Comparison of ENCODE assay signal across 13 cellular contexts in genomic region chr16:10309271-10309932, GRCh38.
"Had no signal": no experiment of that assay in that cellular context is flagged by ENCODE, and none has a peak within 500 bp of the region (broad histone marks: within the 10 kb centered on the region; RNA-seq: fewer than 3 reads in every experiment).

No MANE protein-coding gene starts in this region.

- H3K27ac Mint-ChIP-seq: activated CD4-positive, alpha-beta T cell treated with anti-CD3 and anti-CD28 coated beads for 36 hours; naive thymus-derived CD4-positive, alpha-beta T cell had no signal

- H3K4me3 Mint-ChIP-seq: activated CD4-positive, alpha-beta T cell treated with anti-CD3 and anti-CD28 coated beads for 36 hours; naive thymus-derived CD4-positive, alpha-beta T cell had no signal

- H3K27ac ChIP-seq: body of pancreas, gastrocnemius medialis, left ventricle myocardium inferior, prostate gland, right atrium auricular region, thyroid gland had no signal

- H3K27me3 Mint-ChIP-seq: activated CD4-positive, alpha-beta T cell treated with anti-CD3 and anti-CD28 coated beads for 36 hours had no signal

- H3K4me1 ChIP-seq: gastrocnemius medialis, left ventricle myocardium inferior, prostate gland, right atrium auricular region had no signal

- H3K36me3 Mint-ChIP-seq: naive thymus-derived CD4-positive, alpha-beta T cell had no signal

- H3K36me3 ChIP-seq: gastrocnemius medialis, left ventricle myocardium inferior, prostate gland, right atrium auricular region, thyroid gland had no signal

- H3K4me3 ChIP-seq: body of pancreas, gastrocnemius medialis, left ventricle myocardium inferior, prostate gland, right atrium auricular region, thyroid gland had no signal

- DNase-seq: activated CD4-positive, alpha-beta T cell treated with anti-CD3 and anti-CD28 coated beads for 36 hours; activated CD4-positive, alpha-beta T cell treated with anti-CD3 and anti-CD28 coated beads, Interleukin-2, amount 50 U/mL, for 48 hours; activated naive CD4-positive, alpha-beta T cell; body of pancreas; central memory CD4-positive, alpha-beta T cell; erythroblast; gastrocnemius medialis; left ventricle myocardium inferior; naive thymus-derived CD4-positive, alpha-beta T cell; stimulated activated CD4-positive, alpha-beta T cell treated with anti-CD3 and anti-CD28 coated beads, Interleukin-2, amount 100 ng/mL, for 24 hours; thyroid gland had no signal

- ATAC-seq: activated CD4-positive, alpha-beta T cell treated with anti-CD3 and anti-CD28 coated beads for 36 hours; body of pancreas; gastrocnemius medialis; naive thymus-derived CD4-positive, alpha-beta T cell had no signal

- H3K27me3 ChIP-seq: body of pancreas, gastrocnemius medialis, right atrium auricular region, thyroid gland had no signal

- H3K4me1 Mint-ChIP-seq: activated CD4-positive, alpha-beta T cell treated with anti-CD3 and anti-CD28 coated beads for 36 hours had no signal

- H3K9me3 ChIP-seq: body of pancreas, gastrocnemius medialis, left ventricle myocardium inferior, prostate gland, right atrium auricular region, thyroid gland had no signal
